In the genomic region with DNA sequence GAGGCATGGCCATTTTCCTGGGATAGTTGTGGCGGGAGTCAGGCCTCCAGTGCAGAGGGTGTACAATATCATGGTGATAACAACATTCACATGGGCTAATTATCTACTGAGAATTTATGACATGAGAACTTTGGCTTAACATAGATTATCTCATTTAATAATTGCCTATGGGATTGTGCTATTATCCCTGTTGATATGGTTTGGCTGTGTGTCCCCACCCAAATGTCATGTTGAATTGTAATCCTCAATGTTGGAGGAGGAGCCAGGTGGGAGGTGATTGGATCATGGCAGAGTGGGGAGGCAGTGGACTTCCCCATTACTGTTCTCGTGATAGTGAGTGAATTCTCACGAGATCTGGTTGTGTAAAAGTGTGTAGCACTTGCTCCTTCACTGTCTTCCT, we compare ENCODE assay signal across 1 cellular context.
TF ChIP-seq lines count a peak whose summit lies in the region.

No MANE protein-coding gene starts in this region.

TF ChIP-seq in H1, 55 proteins besides CTCF, POLR2A, EP300 and RAD21 (continued from another document):
- TF ChIP-seq HDAC2 (IDR thresholded peaks at IDR 0.05; ENCODE audit: borderline replicate concordance in 1 of 2, low read depth in 2 of 2, low read length in 2 of 2) (no peak), SIX5 (IDR thresholded peaks at IDR 0.05; ENCODE audit: low read depth, low read length) (no peak), ASH2L (IDR thresholded peaks at IDR 0.05; ENCODE audit: low read length) (no peak), CREB1 (IDR thresholded peaks at IDR 0.05) (no peak), GABPA (IDR thresholded peaks at IDR 0.05; ENCODE audit: borderline replicate concordance, insufficient read depth, low read length) (no peak), SP2 (IDR thresholded peaks at IDR 0.05; ENCODE audit: low read length) (no peak), KDM4A (IDR thresholded peaks at IDR 0.05; ENCODE audit: low read depth, low read length, severe bottlenecking) (no peak), TBP (IDR thresholded peaks at IDR 0.05; ENCODE audit: low read depth, low read length) (no peak), SIN3A (conservative IDR thresholded peaks at IDR 0.05 in 1 of 2, IDR thresholded peaks at IDR 0.05 in 1 of 2; ENCODE audit: low read depth in 1 of 2, low read length in 2 of 2) (no peak), MAX (IDR thresholded peaks at IDR 0.05) (no peak)
